In the genomic region with DNA sequence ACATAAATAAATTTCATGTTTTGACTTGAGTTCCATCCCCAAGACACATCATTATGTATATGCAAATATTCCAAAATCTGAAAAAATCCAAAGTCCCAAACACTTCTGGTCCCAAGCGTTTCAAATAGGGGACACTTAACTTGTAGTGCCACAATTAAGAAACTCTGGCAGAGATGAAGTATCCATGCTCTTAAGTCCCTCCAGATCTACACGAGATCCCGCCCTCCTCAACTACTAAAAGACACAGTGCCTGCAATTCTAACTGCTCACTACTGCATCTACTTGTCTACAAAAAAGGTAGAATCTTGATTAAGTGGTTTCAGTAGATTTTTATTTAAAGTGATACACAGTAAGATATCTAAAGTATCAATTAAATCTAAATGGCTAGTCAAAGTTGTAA, we compare ENCODE assay signal across 23 cellular contexts.
DNase-seq lines count a peak whose midpoint lies in the region; ATAC-seq, FAIRE-seq and TF ChIP-seq lines count a peak whose summit lies in the region.
"Had no signal": no experiment of that assay in that cellular context is flagged by ENCODE, and none has a peak within 500 bp of the region (broad histone marks: within the 10 kb centered on the region; RNA-seq: fewer than 3 reads in every experiment).

No MANE protein-coding gene starts in this region.

- POLR2A ChIA-PET in CD4-positive, alpha-beta T cell (lab: Charles Lee): no interaction called here

- H3K4me3 Mint-ChIP-seq in CD14-positive monocyte: no peak overlapping the region
- no peak overlapping the region for H3K4me3 Mint-ChIP-seq in CD4-positive, alpha-beta T cell
- H3K4me3 Mint-ChIP-seq in natural killer cell: no peak overlapping the region
- H3K4me3 Mint-ChIP-seq: B cell; CD8-positive, alpha-beta T cell had no signal

- H3K9me3 Mint-ChIP-seq in CD14-positive monocyte: no peaks in the 10 kb centered on the region
- H3K9me3 Mint-ChIP-seq in CD4-positive, alpha-beta T cell: no peaks in the 10 kb centered on the region
- no peaks in the 10 kb centered on the region for H3K9me3 Mint-ChIP-seq in natural killer cell
- H3K9me3 Mint-ChIP-seq: CD8-positive, alpha-beta T cell had no signal

- ATAC-seq in left lung (peak; percentile 62), HG03135 (IDR thresholded peaks at IDR 0.05; ENCODE audit: unreplicated experiment) (no peak), GM19467 (IDR thresholded peaks at IDR 0.05; ENCODE audit: unreplicated experiment) (no peak), natural killer cell (no peak)
- ATAC-seq in CD4-positive, alpha-beta T cell (ENCODE audit: poor library complexity): no peak
- ATAC-seq: A549; CD8-positive, alpha-beta T cell had no signal

- peak; percentile 21 for FAIRE-seq in A204.1 (lab: Jason Lieb, UNC)
- FAIRE-seq: A549, D721Med, G401.6, GM19239 had no signal

- peaks cover 18 to 75% of the 10 kb centered on the region in 2 donors for H3K4me1 ChIP-seq in left lung
- peaks cover 30 to 44% of the 10 kb centered on the region in 2 donors for H3K4me1 ChIP-seq in thyroid gland

- TF ChIP-seq CTCF in CD14-positive monocyte (IDR thresholded peaks at IDR 0.05) (no peak), left lung (IDR thresholded peaks at IDR 0.05) (no peak), thyroid gland (IDR thresholded peaks at IDR 0.05) (no peak), natural killer cell (IDR thresholded peaks at IDR 0.05) (no peak)
- no peak for TF ChIP-seq CTCF in CD4-positive, alpha-beta T cell (IDR thresholded peaks at IDR 0.05)

- no peak overlapping the region for H3K27ac ChIP-seq in left lung
- H3K27ac ChIP-seq in thyroid gland: no peak overlapping the region
- H3K27ac ChIP-seq in CD4-positive, alpha-beta T cell (ENCODE audit: low read depth, low read length): no peak overlapping the region
- H3K27ac ChIP-seq: A549; BLaER1 treated with 17β-estradiol and CSF1 and Interleukin-3, amounts not matched to agents 10 nM and 100 nM; C4-2B had no signal

- no peaks in the 10 kb centered on the region for H3K36me3 ChIP-seq in left lung
- H3K36me3 ChIP-seq in thyroid gland: no peaks in the 10 kb centered on the region

- no peak overlapping the region for H3K4me3 ChIP-seq in left lung
- no peak overlapping the region for H3K4me3 ChIP-seq in thyroid gland (replicated peaks in 1 of 3)
- H3K4me3 ChIP-seq: A549; BLaER1 treated with 17β-estradiol and CSF1 and Interleukin-3, amounts not matched to agents 10 nM and 100 nM had no signal

- CTCF ChIA-PET in CD4-positive, alpha-beta T cell (lab: Charles Lee): interaction anchor here (1.0 kb wide), 1 partner anchor 8 kb away, joined by 3 read pairs; no protein-coding TSS in a partner anchor

- DNase-seq in CD14-positive monocyte (ENCODE audit: low spot score) (no peak), left lung (no peak), thyroid gland (peak; percentile 15 to 23), natural killer cell (no peak)
- no peak for DNase-seq in CD4-positive, alpha-beta T cell
- DNase-seq: 8988T; AML-193; Caco-2; Calu3; CD4-positive, CD25-positive, alpha-beta regulatory T cell; CD8-positive, alpha-beta T cell; DMS79 treated with DMSO at 0.1 percent for 48 hours; GF-D8 had no signal

- H3K27ac Mint-ChIP-seq in CD14-positive monocyte (peak overlapping the region in 5 of 7 donors; percentile 26 to 51 (median 50)), natural killer cell (no peak overlapping the region)
- no peak overlapping the region for H3K27ac Mint-ChIP-seq in CD4-positive, alpha-beta T cell
- H3K27ac Mint-ChIP-seq: B cell; CD4-positive, CD25-positive, alpha-beta regulatory T cell; CD8-positive, alpha-beta T cell had no signal

- WGBS in thyroid gland, 2 donors: 32% methylated on average over 3 of the region's 3 CpGs

- peaks cover 59% of the 10 kb centered on the region for H3K4me1 Mint-ChIP-seq in CD14-positive monocyte
- peaks cover 92% of the 10 kb centered on the region for H3K4me1 Mint-ChIP-seq in CD4-positive, alpha-beta T cell (ENCODE audit: low read depth)
- peaks cover 35 to 41% of the 10 kb centered on the region in 2 donors for H3K4me1 Mint-ChIP-seq in natural killer cell

- H3K9me3 ChIP-seq in left lung (no peaks in the 10 kb centered on the region), thyroid gland (no peaks in the 10 kb centered on the region)
- no peaks in the 10 kb centered on the region for H3K9me3 ChIP-seq in CD4-positive, alpha-beta T cell (ENCODE audit: control insufficient read depth, low read length)
- H3K9me3 ChIP-seq: A549; BLaER1 treated with 17β-estradiol and CSF1 and Interleukin-3, amounts not matched to agents 10 nM and 100 nM; Caco-2 had no signal

- H3K36me3 Mint-ChIP-seq in CD14-positive monocyte: peaks cover 0 to 8% of the 10 kb centered on the region in 2 donors
- no peaks in the 10 kb centered on the region for H3K36me3 Mint-ChIP-seq in CD4-positive, alpha-beta T cell (ENCODE audit: low read depth)
- H3K36me3 Mint-ChIP-seq in natural killer cell: no peaks in the 10 kb centered on the region
- H3K36me3 Mint-ChIP-seq: CD4-positive, CD25-positive, alpha-beta regulatory T cell; CD8-positive, alpha-beta T cell had no signal

- H3K27me3 ChIP-seq in left lung: no peaks in the 10 kb centered on the region
- H3K27me3 ChIP-seq in thyroid gland: no peaks in the 10 kb centered on the region
- H3K27me3 ChIP-seq in CD4-positive, alpha-beta T cell (ENCODE audit: control insufficient read depth, insufficient read depth, low read length): no peaks in the 10 kb centered on the region
- H3K27me3 ChIP-seq: BLaER1 treated with 17β-estradiol and CSF1 and Interleukin-3, amounts not matched to agents 10 nM and 100 nM had no signal

- intact Hi-C loops in CD14-positive monocyte (cut with micrococcal nuclease): no loop called here
- intact Hi-C loops in left lung (cut with DNase I): no loop called here
- intact Hi-C loops in thyroid gland (cut with DNase I): no loop called here
- intact Hi-C loops in CD4-positive, alpha-beta T cell (cut with DNase I, micrococcal nuclease): loop anchor here in 1 of 2 experiments (5.0 kb wide), 1 partner anchor 38 kb away; no protein-coding TSS in a partner anchor
- intact Hi-C loops in natural killer cell (cut with micrococcal nuclease): no loop called here

- no peak for TF ChIP-seq POLR2A in thyroid gland (IDR thresholded peaks at IDR 0.05)

- H3K27me3 Mint-ChIP-seq in CD14-positive monocyte (ENCODE audit: low read depth in 3 of 3) (peaks cover 0 to 2% (median 0%) of the 10 kb centered on the region in 3 donors), natural killer cell (ENCODE audit: low read depth in 2 of 2) (no peaks in the 10 kb centered on the region)
- H3K27me3 Mint-ChIP-seq in CD4-positive, alpha-beta T cell: no peaks in the 10 kb centered on the region
- H3K27me3 Mint-ChIP-seq: B cell; CD4-positive, CD25-positive, alpha-beta regulatory T cell had no signal

Comparison
In these comparisons a context has a peak if more than half of its experiments do, and no peak if none do; other contexts are left out.
1. DNase-seq: peak in thyroid gland (2 of 2); none in CD14-positive monocyte (single experiment), left lung (0 of 2), CD4-positive, alpha-beta T cell (0 of 10) and natural killer cell (single experiment).
2. H3K27ac Mint-ChIP-seq: peak in CD14-positive monocyte (5 of 7); none in CD4-positive, alpha-beta T cell (single experiment) and natural killer cell (0 of 2).